23 cellular contexts compared by ENCODE assay signal in genomic region chr10:17880596-17880995, GRCh38.
"Had no signal": no experiment of that assay in that cellular context is flagged by ENCODE, and none has a peak within 500 bp of the region (broad histone marks: within the 10 kb centered on the region; RNA-seq: fewer than 3 reads in every experiment).

No MANE protein-coding gene starts in this region.

- H3K27me3 Mint-ChIP-seq: activated CD4-positive, alpha-beta memory T cell treated with anti-CD3 and anti-CD28 coated beads for 36 hours; activated naive CD8-positive, alpha-beta T cell treated with anti-CD3 and anti-CD28 coated beads, Interleukin-2, amount 50 U/mL, for 24 hours had no signal

- H3K27me3 ChIP-seq: brain microvascular endothelial cell had no signal

- DNase-seq: activated CD4-positive, alpha-beta memory T cell treated with anti-CD3 and anti-CD28 coated beads for 36 hours; activated CD4-positive, alpha-beta T cell treated with anti-CD3 and anti-CD28 coated beads for 48 hours; activated CD4-positive, CD25-positive, alpha-beta regulatory T cell treated with anti-CD3 and anti-CD28 coated beads, Interleukin-2, amount 50 U/mL, for 72 hours; activated CD8-positive, alpha-beta memory T cell treated with anti-CD3 and anti-CD28 coated beads for 24 hours; activated effector memory CD4-positive, alpha-beta T cell treated with anti-CD3 and anti-CD28 coated beads, Interleukin-2, amount 50 U/mL, for 16 hours; activated naive CD4-positive, alpha-beta T cell treated with Interleukin-2 at 50 U/mL for 16 hours; activated naive CD8-positive, alpha-beta T cell treated with anti-CD3 and anti-CD28 coated beads, Interleukin-2, amount 50 U/mL, for 24 hours; activated T-cell treated with anti-CD3 and anti-CD28 coated beads, Interleukin-2, amount 50 U/mL, for 4 hours; amygdala; brain microvascular endothelial cell; MM.1S; NCI-H1105; NCI-H1436; NCI-H1694 treated with DMSO at 0.1 percent for 48 hours; NCI-H2029 treated with DMSO at 0.1 percent for 48 hours; NCI-H446; NCI-H524; PC-3; SHP77 treated with DMSO at 0.1 percent for 48 hours; T-helper 17 cell; T-helper 9 cell had no signal

- H3K27ac Mint-ChIP-seq: activated CD4-positive, alpha-beta memory T cell treated with anti-CD3 and anti-CD28 coated beads for 36 hours; activated naive CD4-positive, alpha-beta T cell treated with anti-CD3 and anti-CD28 coated beads, Interleukin-2, amount 50 U/mL, for 72 hours; activated naive CD8-positive, alpha-beta T cell treated with anti-CD3 and anti-CD28 coated beads, Interleukin-2, amount 50 U/mL, for 24 hours; T-helper 17 cell; WTC11 had no signal

- H3K36me3 Mint-ChIP-seq: activated CD4-positive, alpha-beta memory T cell treated with anti-CD3 and anti-CD28 coated beads for 36 hours; activated naive CD4-positive, alpha-beta T cell treated with anti-CD3 and anti-CD28 coated beads, Interleukin-2, amount 50 U/mL, for 72 hours; WTC11 had no signal

- H3K36me3 ChIP-seq: brain microvascular endothelial cell had no signal

- H3K9me3 Mint-ChIP-seq: activated naive CD8-positive, alpha-beta T cell treated with anti-CD3 and anti-CD28 coated beads, Interleukin-2, amount 50 U/mL, for 24 hours; activated T-cell treated with anti-CD3 and anti-CD28 coated beads, Interleukin-2, amount 50 U/mL, for 4 hours had no signal

- H3K4me3 Mint-ChIP-seq: activated CD4-positive, alpha-beta memory T cell treated with anti-CD3 and anti-CD28 coated beads for 36 hours; activated naive CD8-positive, alpha-beta T cell treated with anti-CD3 and anti-CD28 coated beads, Interleukin-2, amount 50 U/mL, for 24 hours; activated T-cell treated with anti-CD3 and anti-CD28 coated beads, Interleukin-2, amount 50 U/mL, for 4 hours; T-helper 17 cell; WTC11 had no signal

- ATAC-seq: activated naive CD4-positive, alpha-beta T cell treated with anti-CD3 and anti-CD28 coated beads, Interleukin-2, amount 50 U/mL, for 72 hours; activated naive CD8-positive, alpha-beta T cell treated with anti-CD3 and anti-CD28 coated beads, Interleukin-2, amount 50 U/mL, for 24 hours; activated T-cell treated with anti-CD3 and anti-CD28 coated beads, Interleukin-2, amount 50 U/mL, for 4 hours; PC-3; T-helper 17 cell; WTC11 had no signal

- H3K4me1 Mint-ChIP-seq: activated naive CD8-positive, alpha-beta T cell treated with anti-CD3 and anti-CD28 coated beads, Interleukin-2, amount 50 U/mL, for 24 hours; T-helper 17 cell; WTC11 had no signal
